Comparison of ENCODE assay signal across 3 cellular contexts in genomic region chr2:784753-785152, GRCh38.
"Had no signal": no experiment of that assay in that cellular context is flagged by ENCODE, and none has a peak within 500 bp of the region (broad histone marks: within the 10 kb centered on the region; RNA-seq: fewer than 3 reads in every experiment).

No MANE protein-coding gene starts in this region.

- H3K4me3 ChIP-seq: GM12878 had no signal

- DNase-seq: GDM1, GF-D8 had no signal
